9 cellular contexts compared by ENCODE assay signal in the genomic region with DNA sequence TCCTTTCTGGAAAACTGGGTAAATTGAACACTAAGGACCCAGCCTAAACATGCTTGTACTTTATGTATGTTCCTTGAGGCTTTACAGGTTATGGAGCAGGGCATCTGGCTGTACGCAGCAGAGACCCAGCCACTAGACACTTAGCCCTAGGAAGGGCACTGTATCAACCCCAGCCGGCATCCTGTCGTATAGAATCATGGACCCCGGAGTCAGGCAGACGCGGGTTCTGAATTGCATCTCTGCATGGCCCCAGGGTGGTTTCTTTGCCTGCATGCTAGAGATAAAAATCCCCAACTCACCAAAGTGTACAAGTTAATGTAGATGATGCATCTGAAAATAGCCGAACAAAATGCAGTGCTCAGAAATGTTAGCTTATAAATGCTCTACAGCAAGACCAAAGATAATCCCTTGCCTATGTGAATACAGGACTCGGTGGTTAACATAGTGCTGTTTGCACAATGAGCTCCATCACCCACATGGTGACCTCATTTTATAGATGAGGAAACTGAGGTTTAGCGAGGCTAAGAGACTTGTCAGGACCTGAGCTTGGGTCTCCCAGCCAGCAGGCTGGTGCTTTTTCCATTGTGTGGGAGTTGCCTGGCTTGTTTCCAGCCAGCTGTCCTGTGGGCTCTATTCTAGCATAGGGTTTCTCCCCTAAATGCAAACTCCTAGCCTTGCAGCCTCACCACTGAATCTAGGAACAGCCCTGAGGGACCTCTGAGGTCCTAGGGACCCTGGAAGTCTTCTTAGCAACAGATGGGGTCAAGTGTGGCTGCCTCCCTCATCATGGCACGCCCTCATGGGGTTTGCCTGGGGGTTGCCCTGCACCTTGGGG. TPM values are rescaled to one million over a fixed set of nuclear protein-coding genes. Genes with fewer than 3 reads are reported as not detected.
DNase-seq lines count a peak whose midpoint lies in the region; ATAC-seq and TF ChIP-seq lines count a peak whose summit lies in the region.
"Had no signal": no experiment of that assay in that cellular context is flagged by ENCODE, and none has a peak within 500 bp of the region (broad histone marks: within the 10 kb centered on the region; RNA-seq: fewer than 3 reads in every experiment).

No MANE protein-coding gene starts in this region.

- H3K27me3 ChIP-seq in brain microvascular endothelial cell (replicated peaks), result no peaks in the 10 kb centered on the region

- H3K9me3 Mint-ChIP-seq in activated naive CD8-positive, alpha-beta T cell treated with anti-CD3 and anti-CD28 coated beads, Interleukin-2, amount 10 ng/mL, durations not matched to agents 7 days and 5 days, result no peaks in the 10 kb centered on the region
- H3K9me3 Mint-ChIP-seq in mesothelial cell of epicardium, result no peaks in the 10 kb centered on the region

- no peak overlapping the region for H3K27ac ChIP-seq in brain microvascular endothelial cell

- POLR2A ChIA-PET in activated naive CD8-positive, alpha-beta T cell treated with anti-CD3 and anti-CD28 coated beads, Interleukin-2, amount 10 ng/mL, durations not matched to agents 7 days and 5 days (lab: Charles Lee), result interaction anchor here (0.7 to 2.7 kb wide), 14 partner anchors 20 to 135 kb away, joined by 3 to 11 read pairs (median 4); partner anchors contain the start of gene CD5

- no peaks in the 10 kb centered on the region for H3K27me3 Mint-ChIP-seq in activated naive CD8-positive, alpha-beta T cell treated with anti-CD3 and anti-CD28 coated beads, Interleukin-2, amount 10 ng/mL, durations not matched to agents 7 days and 5 days
- H3K27me3 Mint-ChIP-seq in mesothelial cell of epicardium (ENCODE audit: low read depth), result peaks cover 7% of the 10 kb centered on the region

- H3K27ac Mint-ChIP-seq in activated naive CD8-positive, alpha-beta T cell treated with anti-CD3 and anti-CD28 coated beads, Interleukin-2, amount 10 ng/mL, durations not matched to agents 7 days and 5 days, result peak overlapping the region; percentile 91
- no peak overlapping the region for H3K27ac Mint-ChIP-seq in mesothelial cell of epicardium

- in situ Hi-C loops in brain microvascular endothelial cell (cut with HindIII; ENCODE audit: low pct_ligation_motif_present, low sequenced_read_pairs), result no loop called here

- DNase-seq in SKM-1 treated with dmso at 0.1 percent for 144 hours (lab: John Stamatoyannopoulos, UW; ENCODE audit: unreplicated experiment), result peak; percentile 96
- peak; percentile 50 for DNase-seq in activated naive CD8-positive, alpha-beta T cell treated with anti-CD3 and anti-CD28 coated beads, Interleukin-2, amount 10 ng/mL, durations not matched to agents 7 days and 5 days
- DNase-seq in stimulated activated CD4-positive, alpha-beta T cell treated with anti-CD3 and anti-CD28 coated beads, Interleukin-4, amount 100 ng/mL, for 1 hour, result peak; percentile 65
- DNase-seq in HuH-7 (ENCODE audit: low spot score), result no peak
- DNase-seq in mesothelial cell of epicardium (ENCODE audit: low spot score in 2 of 2, unreplicated experiment in 2 of 2), result no peak
- DNase-seq in brain microvascular endothelial cell, result no peak
- DNase-seq: effector CD8-positive, alpha-beta T cell had no signal

- ATAC-seq in HG02571 (IDR thresholded peaks at IDR 0.05; ENCODE audit: unreplicated experiment) (peak; percentile 45), HG03460 (IDR thresholded peaks at IDR 0.05; ENCODE audit: unreplicated experiment) (no peak)
- ATAC-seq in activated naive CD8-positive, alpha-beta T cell treated with anti-CD3 and anti-CD28 coated beads, Interleukin-2, amount 10 ng/mL, durations not matched to agents 7 days and 5 days (ENCODE audit: low read depth), result peak; percentile 64

- peak overlapping the region; percentile 76 for H3K4me3 Mint-ChIP-seq in activated naive CD8-positive, alpha-beta T cell treated with anti-CD3 and anti-CD28 coated beads, Interleukin-2, amount 10 ng/mL, durations not matched to agents 7 days and 5 days
- no peak overlapping the region for H3K4me3 Mint-ChIP-seq in mesothelial cell of epicardium

- no peaks in the 10 kb centered on the region for H3K36me3 ChIP-seq in brain microvascular endothelial cell (replicated peaks)

- TF ChIP-seq CTCF in mesothelial cell of epicardium (IDR thresholded peaks at IDR 0.05; ENCODE audit: unreplicated experiment), result no peak
- TF ChIP-seq CTCF in brain microvascular endothelial cell (IDR thresholded peaks at IDR 0.05; ENCODE audit: low read depth, low read length, missing control alignments), result no peak

- H3K36me3 Mint-ChIP-seq in activated naive CD8-positive, alpha-beta T cell treated with anti-CD3 and anti-CD28 coated beads, Interleukin-2, amount 10 ng/mL, durations not matched to agents 7 days and 5 days, result peaks cover 55% of the 10 kb centered on the region
- no peaks in the 10 kb centered on the region for H3K36me3 Mint-ChIP-seq in mesothelial cell of epicardium

- no peak overlapping the region for H3K4me3 ChIP-seq in brain microvascular endothelial cell (ENCODE audit: low read depth, low read length)

- peaks cover 73% of the 10 kb centered on the region for H3K4me1 Mint-ChIP-seq in activated naive CD8-positive, alpha-beta T cell treated with anti-CD3 and anti-CD28 coated beads, Interleukin-2, amount 10 ng/mL, durations not matched to agents 7 days and 5 days
- peaks cover 6% of the 10 kb centered on the region for H3K4me1 Mint-ChIP-seq in mesothelial cell of epicardium

RNA-seq across cellular contexts. Expression of gene CD6, which starts 7.3 kb away (rescaled TPM):
- total RNA-seq in activated naive CD8-positive, alpha-beta T cell treated with anti-CD3 and anti-CD28 coated beads, Interleukin-2, amount 10 ng/mL, durations not matched to agents 7 days and 5 days, result 100 to 1,000 TPM; 274 to 285 TPM
- 0.27 to 0.31 TPM in 2 of 3 replicates, not detected in the other for total RNA-seq in mesothelial cell of epicardium

RNA-seq across cellular contexts. Expression of gene SLC15A3, which starts 26.8 kb away (rescaled TPM):
- 1 to 10 TPM; 7.2 to 7.4 TPM for total RNA-seq in activated naive CD8-positive, alpha-beta T cell treated with anti-CD3 and anti-CD28 coated beads, Interleukin-2, amount 10 ng/mL, durations not matched to agents 7 days and 5 days
- 5.0 to 7.4 TPM (median 5.2 TPM) in 3 replicates for total RNA-seq in mesothelial cell of epicardium

RNA-seq across cellular contexts. Expression of gene TMEM132A, which starts 54.5 kb away (rescaled TPM):
- 1 to 10 TPM in 1 of 2 experiments, under 1 TPM in 1; 0.80 to 1.3 TPM for total RNA-seq in activated naive CD8-positive, alpha-beta T cell treated with anti-CD3 and anti-CD28 coated beads, Interleukin-2, amount 10 ng/mL, durations not matched to agents 7 days and 5 days
- 182 to 197 TPM (median 193 TPM) in 3 replicates for total RNA-seq in mesothelial cell of epicardium

Comparison
In these comparisons a context has a peak if more than half of its experiments do, and no peak if none do; other contexts are left out.
1. DNase-seq: peak in SKM-1 treated with dmso at 0.1 percent for 144 hours (single experiment), activated naive CD8-positive, alpha-beta T cell treated with anti-CD3 and anti-CD28 coated beads, Interleukin-2, amount 10 ng/mL, durations not matched to agents 7 days and 5 days (single experiment) and stimulated activated CD4-positive, alpha-beta T cell treated with anti-CD3 and anti-CD28 coated beads, Interleukin-4, amount 100 ng/mL, for 1 hour (single experiment); none in HuH-7 (single experiment), mesothelial cell of epicardium (0 of 2) and brain microvascular endothelial cell (single experiment).
2. RNA of gene CD6, which starts 7.3 kb away (total RNA-seq): 274 to 285 TPM in activated naive CD8-positive, alpha-beta T cell treated with anti-CD3 and anti-CD28 coated beads, Interleukin-2, amount 10 ng/mL, durations not matched to agents 7 days and 5 days; 0.27 to 0.31 TPM in mesothelial cell of epicardium; every median in the first group is over 100 times any median in the second.
3. RNA of gene TMEM132A, which starts 54.5 kb away (total RNA-seq): 182 to 197 TPM in mesothelial cell of epicardium; 0.80 to 1.3 TPM in activated naive CD8-positive, alpha-beta T cell treated with anti-CD3 and anti-CD28 coated beads, Interleukin-2, amount 10 ng/mL, durations not matched to agents 7 days and 5 days; every median in the first group is over 10 times any median in the second.